ENCODE assay signal across 14 cellular contexts in the genomic region with DNA sequence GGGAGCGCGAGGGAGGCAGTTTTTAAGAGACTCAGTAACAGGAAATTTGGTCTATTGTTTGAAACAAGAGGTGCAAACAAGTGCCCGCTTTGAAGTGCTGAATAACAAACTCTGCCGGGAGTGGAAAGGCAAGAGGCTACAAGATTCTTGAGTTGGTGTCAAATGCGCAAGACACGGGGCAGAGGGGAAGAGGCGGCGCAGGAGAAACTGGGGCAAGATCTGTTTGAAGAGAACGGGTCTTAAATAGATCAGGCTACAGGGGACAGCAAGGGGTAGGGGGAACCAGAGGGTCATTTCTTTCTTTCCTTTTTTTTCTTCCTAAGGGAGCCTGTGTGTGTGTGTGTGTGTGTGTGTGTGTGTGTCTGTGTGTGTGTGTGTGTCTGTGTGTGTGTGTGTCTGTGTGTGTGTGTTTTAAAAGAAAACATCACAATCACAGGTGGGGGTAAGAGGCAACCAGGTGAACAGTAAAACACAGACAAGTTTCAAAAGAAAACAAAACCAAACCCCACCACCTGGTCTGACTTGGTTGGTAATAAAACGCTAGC. TPM values are rescaled to one million over a fixed set of nuclear protein-coding genes. Genes with fewer than 3 reads are reported as not detected.
A peak's percentile ranks its signal among the peaks of the same experiment; 100 is the strongest.
DNase-seq lines count a peak whose midpoint lies in the region; ATAC-seq and TF ChIP-seq lines count a peak whose summit lies in the region.
"Had no signal": no experiment of that assay in that cellular context is flagged by ENCODE, and none has a peak within 500 bp of the region (broad histone marks: within the 10 kb centered on the region; RNA-seq: fewer than 3 reads in every experiment).

No MANE protein-coding gene starts in this region.

- peak overlapping the region; percentile 21 for H3K4me3 ChIP-seq in thymus (ENCODE audit: low read length)
- H3K4me3 ChIP-seq: right atrium auricular region, uterus had no signal

- TF ChIP-seq CTCF in natural killer cell (IDR thresholded peaks at IDR 0.05), result no peak
- no peak for TF ChIP-seq CTCF in WTC11 (IDR thresholded peaks at IDR 0.05)

- POLR2A ChIA-PET in WTC11 (lab: Charles Lee), result interaction anchor here (0.7 to 1.0 kb wide), 2 partner anchors 83 to 210 kb away, joined by 3 to 9 read pairs; no protein-coding TSS in a partner anchor

- no peaks in the 10 kb centered on the region for H3K9me3 Mint-ChIP-seq in natural killer cell
- H3K9me3 Mint-ChIP-seq in natural killer cell treated with Interleukin-12 subunit alpha and Interleukin-12 subunit beta and Interleukin-15 and Interleukin-18, amount 100 ng/mL, for 72 hours, result no peaks in the 10 kb centered on the region
- no peaks in the 10 kb centered on the region for H3K9me3 Mint-ChIP-seq in WTC11
- H3K9me3 Mint-ChIP-seq: IgD-negative memory B cell had no signal

- H3K27me3 ChIP-seq in thymus (ENCODE audit: control insufficient read depth, insufficient read depth), result no peaks in the 10 kb centered on the region
- H3K27me3 ChIP-seq: right atrium auricular region, uterus had no signal

- intact Hi-C loops in natural killer cell (cut with micrococcal nuclease), result no loop called here

- WGBS in thymus, result 9% methylated on average over 10 of the region's 10 CpGs

- H3K36me3 Mint-ChIP-seq in natural killer cell (no peaks in the 10 kb centered on the region), WTC11 (no peaks in the 10 kb centered on the region)
- no peaks in the 10 kb centered on the region for H3K36me3 Mint-ChIP-seq in natural killer cell treated with Interleukin-12 subunit alpha and Interleukin-12 subunit beta and Interleukin-15 and Interleukin-18, amount 100 ng/mL, for 72 hours
- H3K36me3 Mint-ChIP-seq: IgD-negative memory B cell had no signal

- H3K4me3 Mint-ChIP-seq in natural killer cell (no peak overlapping the region), WTC11 (peak overlapping the region; percentile 62)
- H3K4me3 Mint-ChIP-seq in natural killer cell treated with Interleukin-12 subunit alpha and Interleukin-12 subunit beta and Interleukin-15 and Interleukin-18, amount 100 ng/mL, for 72 hours, result no peak overlapping the region
- H3K4me3 Mint-ChIP-seq: B cell had no signal

- no peaks in the 10 kb centered on the region for H3K9me3 ChIP-seq in thymus (ENCODE audit: control insufficient read depth)
- H3K9me3 ChIP-seq: right atrium auricular region, uterus had no signal

- H3K27ac Mint-ChIP-seq in natural killer cell, result no peak overlapping the region
- no peak overlapping the region for H3K27ac Mint-ChIP-seq in natural killer cell treated with Interleukin-12 subunit alpha and Interleukin-12 subunit beta and Interleukin-15 and Interleukin-18, amount 100 ng/mL, for 72 hours
- H3K27ac Mint-ChIP-seq in WTC11, result 0 out of 2 replicates have a peak overlapping the region, but pooled peaks have one; percentile 10
- H3K27ac Mint-ChIP-seq: B cell, IgD-negative memory B cell had no signal

- H3K27me3 Mint-ChIP-seq in natural killer cell (ENCODE audit: low read depth in 2 of 2) (peaks cover 23 to 27% of the 10 kb centered on the region in 2 donors), WTC11 (ENCODE audit: low read depth) (peaks cover 17% of the 10 kb centered on the region)
- peaks cover 26 to 32% of the 10 kb centered on the region in 2 donors for H3K27me3 Mint-ChIP-seq in natural killer cell treated with Interleukin-12 subunit alpha and Interleukin-12 subunit beta and Interleukin-15 and Interleukin-18, amount 100 ng/mL, for 72 hours

- DNase-seq in natural killer cell (no peak), WTC11 (ENCODE audit: low spot score) (peak; percentile 46), iPS DF 19.7 (ENCODE audit: low read depth, low spot score) (peak; percentile 52), glomerular visceral epithelial cell (ENCODE audit: extremely low spot score) (no peak), NCI-H1436 treated with DMSO at 0.1 percent for 48 hours (lab: John Stamatoyannopoulos, UW) (no peak)
- no peak for DNase-seq in natural killer cell treated with Interleukin-12 subunit alpha and Interleukin-12 subunit beta and Interleukin-15 and Interleukin-18, amount 100 ng/mL, for 72 hours (ENCODE audit: low spot score)
- DNase-seq: midbrain, NCI-H2171, uterus had no signal

- H3K4me1 Mint-ChIP-seq in natural killer cell, result peaks cover 12 to 17% of the 10 kb centered on the region in 2 donors
- peaks cover 5 to 6% of the 10 kb centered on the region in 2 donors for H3K4me1 Mint-ChIP-seq in natural killer cell treated with Interleukin-12 subunit alpha and Interleukin-12 subunit beta and Interleukin-15 and Interleukin-18, amount 100 ng/mL, for 72 hours (ENCODE audit: low read depth in 2 of 2)
- H3K4me1 Mint-ChIP-seq in WTC11, result peaks cover 23% of the 10 kb centered on the region

- peaks cover 15% of the 10 kb centered on the region for H3K4me1 ChIP-seq in thymus (ENCODE audit: control insufficient read depth, insufficient read depth, low read length)
- H3K4me1 ChIP-seq: right atrium auricular region, uterus had no signal

- CTCF ChIA-PET in WTC11 (lab: Charles Lee), result interaction anchor here (0.9 to 2.5 kb wide), 14 partner anchors 8 to 375 kb away, joined by 3 to 18 read pairs (median 7); partner anchors contain the start of gene CUX1

- ATAC-seq in natural killer cell (peak in 2 of 3 donors; percentile 31 to 39), WTC11 (peak; percentile 80), HG02884 (IDR thresholded peaks at IDR 0.05; ENCODE audit: unreplicated experiment) (no peak)
- ATAC-seq in natural killer cell treated with Interleukin-12 subunit alpha and Interleukin-12 subunit beta and Interleukin-15 and Interleukin-18, amount 100 ng/mL, for 72 hours, result no peak

- H3K36me3 ChIP-seq in thymus (ENCODE audit: control insufficient read depth, insufficient read depth), result no peaks in the 10 kb centered on the region
- H3K36me3 ChIP-seq: right atrium auricular region, uterus had no signal

- peak overlapping the region; percentile 88 for H3K27ac ChIP-seq in thymus (ENCODE audit: low read depth)
- H3K27ac ChIP-seq: right atrium auricular region, uterus had no signal

TF ChIP-seq in WTC11, 78 proteins besides CTCF, POLR2A, EP300 and RAD21:
- TF ChIP-seq, protein P1, sequence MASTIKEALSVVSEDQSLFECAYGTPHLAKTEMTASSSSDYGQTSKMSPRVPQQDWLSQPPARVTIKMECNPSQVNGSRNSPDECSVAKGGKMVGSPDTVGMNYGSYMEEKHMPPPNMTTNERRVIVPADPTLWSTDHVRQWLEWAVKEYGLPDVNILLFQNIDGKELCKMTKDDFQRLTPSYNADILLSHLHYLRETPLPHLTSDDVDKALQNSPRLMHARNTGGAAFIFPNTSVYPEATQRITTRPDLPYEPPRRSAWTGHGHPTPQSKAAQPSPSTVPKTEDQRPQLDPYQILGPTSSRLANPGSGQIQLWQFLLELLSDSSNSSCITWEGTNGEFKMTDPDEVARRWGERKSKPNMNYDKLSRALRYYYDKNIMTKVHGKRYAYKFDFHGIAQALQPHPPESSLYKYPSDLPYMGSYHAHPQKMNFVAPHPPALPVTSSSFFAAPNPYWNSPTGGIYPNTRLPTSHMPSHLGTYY (CRISPR knock-in tag; IDR thresholded peaks at IDR 0.05), result no peak
- peak; percentile 45; the same call in 1 of the 2 replicates for TF ChIP-seq PRDM15 (CRISPR knock-in tag; IDR thresholded peaks at IDR 0.05)

RNA-seq across cellular contexts. Expression of gene CUX1, which starts 13.3 kb away (rescaled TPM):
- total RNA-seq in natural killer cell (10 to 100 TPM; 59.8 to 77.4 (median 73.6) TPM), WTC11 (2021) (64.3 to 77.1 TPM (median 76.1 TPM) in 3 replicates)
- total RNA-seq in natural killer cell treated with Interleukin-12 subunit alpha and Interleukin-12 subunit beta and Interleukin-15 and Interleukin-18, amount 100 ng/mL, for 72 hours, result 10 to 100 TPM; 25.2 to 28.5 TPM
- 27.8 TPM for polyA plus RNA-seq in thymus

Comparison
In these comparisons a context has a peak if more than half of its experiments do, and no peak if none do; other contexts are left out.
1. ATAC-seq: peak in natural killer cell (2 of 3) and WTC11 (single experiment); none in natural killer cell treated with Interleukin-12 subunit alpha and Interleukin-12 subunit beta and Interleukin-15 and Interleukin-18, amount 100 ng/mL, for 72 hours (0 of 2) and HG02884 (single experiment).
2. DNase-seq: peak in WTC11 (single experiment) and iPS DF 19.7 (single experiment); none in natural killer cell (single experiment), natural killer cell treated with Interleukin-12 subunit alpha and Interleukin-12 subunit beta and Interleukin-15 and Interleukin-18, amount 100 ng/mL, for 72 hours (single experiment), glomerular visceral epithelial cell (single experiment) and NCI-H1436 treated with DMSO at 0.1 percent for 48 hours (single experiment).